9 cellular contexts compared by ENCODE assay signal in the genomic region with DNA sequence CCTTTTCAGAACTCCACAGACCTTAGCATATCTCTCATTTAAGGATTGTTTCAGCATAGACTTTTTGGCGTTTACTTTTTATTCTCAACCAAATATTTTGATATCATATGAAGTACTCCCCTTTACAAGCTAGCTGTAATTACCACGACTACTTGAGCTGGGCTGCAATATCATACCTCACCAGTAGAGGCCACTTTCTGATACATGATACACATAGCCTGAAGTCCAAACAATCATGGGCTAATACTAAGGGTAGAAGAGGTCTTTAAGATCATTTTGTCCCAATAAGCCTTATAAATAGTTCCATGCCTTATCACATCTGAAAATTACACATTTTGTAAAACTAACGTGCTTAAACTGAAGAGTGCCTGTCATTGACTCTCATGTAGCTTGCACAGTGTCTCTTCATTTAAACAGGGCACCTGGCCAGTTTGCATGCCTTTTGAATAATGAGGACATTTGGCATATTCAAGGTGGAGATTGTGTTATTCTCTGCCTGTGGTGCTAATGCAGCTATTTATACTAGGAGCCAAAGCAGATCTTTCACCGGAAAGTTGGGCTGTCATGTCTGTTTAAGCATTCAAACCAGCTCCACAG.
A peak's percentile ranks its signal among the peaks of the same experiment; 100 is the strongest.
DNase-seq lines count a peak whose midpoint lies in the region; ATAC-seq, FAIRE-seq and TF ChIP-seq lines count a peak whose summit lies in the region.
"Had no signal": no experiment of that assay in that cellular context is flagged by ENCODE, and none has a peak within 500 bp of the region (broad histone marks: within the 10 kb centered on the region; RNA-seq: fewer than 3 reads in every experiment).

No MANE protein-coding gene starts in this region.

- H3K36me3 Mint-ChIP-seq in mesothelial cell of epicardium: peaks cover 14% of the 10 kb centered on the region

- no peaks in the 10 kb centered on the region for H3K4me1 Mint-ChIP-seq in mesothelial cell of epicardium

- CTCF ChIA-PET in K562 (lab: Yijun Ruan, JAX; ENCODE audit: low intra/inter-chr PET ratio): interaction anchor here (1.5 kb wide), 1 partner anchor 532 kb away, joined by 7 read pairs; no protein-coding TSS in a partner anchor

- H3K79me2 ChIP-seq in DOHH2 (ENCODE audit: control insufficient read depth, low read length): no peaks in the 10 kb centered on the region
- no peaks in the 10 kb centered on the region for H3K79me2 ChIP-seq in KMS-11 (ENCODE audit: insufficient read depth, low read depth)
- no peaks in the 10 kb centered on the region for H3K79me2 ChIP-seq in K562 (ENCODE audit: control insufficient read depth, insufficient read depth, low read length)

- no peaks in the 10 kb centered on the region for H3K36me3 ChIP-seq in DOHH2 (ENCODE audit: control insufficient read depth, low read length)
- H3K36me3 ChIP-seq in KMS-11 (ENCODE audit: insufficient read depth): no peaks in the 10 kb centered on the region
- H3K36me3 ChIP-seq in K562 (ENCODE audit: control insufficient read depth, insufficient read depth, low read length): no peaks in the 10 kb centered on the region
- H3K36me3 ChIP-seq: tibial nerve had no signal

- BruUV-seq in K562 (replicated peaks; lab: Mats Ljungman, UMichigan): no TSS peak

- POLR2A ChIA-PET in K562 (lab: Yijun Ruan, JAX): no interaction called here

- H3K4me1 ChIP-seq in DOHH2 (ENCODE audit: control insufficient read depth, low read length) (peaks cover 14% of the 10 kb centered on the region), KMS-11 (ENCODE audit: low read depth, poor library complexity, severe bottlenecking) (no peaks in the 10 kb centered on the region), K562 (replicated peaks in 1 of 2; ENCODE audit: control insufficient read depth in 2 of 2, insufficient read depth in 2 of 2, low read length in 2 of 2) (no peaks in the 10 kb centered on the region)

- TF ChIP-seq RAD21 in K562 (CRISPR knock-in tag; conservative IDR thresholded peaks at IDR 0.05 in 1 of 2, IDR thresholded peaks at IDR 0.05 in 1 of 2): peak; percentile 58 to 78

- ATAC-seq in K562 (peak; percentile 69; the same call in 1 of the 3 replicates), GM19328 (IDR thresholded peaks at IDR 0.05; ENCODE audit: unreplicated experiment) (no peak)

- H3K27ac ChIP-seq in DOHH2 (ENCODE audit: low read depth, low read length) (no peak overlapping the region), KMS-11 (no peak overlapping the region), K562 (ENCODE audit: extremely low read depth, low read depth, low read length) (no peak overlapping the region)
- H3K27ac ChIP-seq: tibial nerve had no signal

- H3K9me3 ChIP-seq in DOHH2 (ENCODE audit: control insufficient read depth, insufficient read depth, low read length) (peaks cover 26% of the 10 kb centered on the region), K562 (replicated peaks; ENCODE audit: control insufficient read depth, insufficient read depth, low read depth, low read length) (0 out of 2 replicates have a peak, but pooled peaks cover 3% of the 10 kb centered on the region)

- no peak overlapping the region for H2AFZ ChIP-seq in KMS-11 (ENCODE audit: low read depth)
- H2AFZ ChIP-seq in K562 (ENCODE audit: low read depth, low read length): no peak overlapping the region

- no peaks in the 10 kb centered on the region for H3K9me1 ChIP-seq in K562 (ENCODE audit: control insufficient read depth, insufficient read depth, low read length)

- no peak for TF ChIP-seq POLR2A in K562 (conservative IDR thresholded peaks at IDR 0.05)

- peak; percentile 72 for FAIRE-seq in K562 (lab: Jason Lieb, UNC)

- H3K9ac ChIP-seq in KMS-11: no peak overlapping the region
- no peak overlapping the region for H3K9ac ChIP-seq in K562 (ENCODE audit: insufficient read depth in 1 of 2, low read depth in 2 of 2, low read length in 2 of 2)

- no peak overlapping the region for H3K4me3 ChIP-seq in DOHH2 (ENCODE audit: low read length)
- H3K4me3 ChIP-seq in KMS-11 (IDR thresholded peaks at IDR 0.05; ENCODE audit: insufficient read depth, low read depth, low read length): no peak overlapping the region
- H3K4me3 ChIP-seq in K562: no peak overlapping the region
- H3K4me3 ChIP-seq: tibial nerve had no signal

- no peaks in the 10 kb centered on the region for H3F3A ChIP-seq in DOHH2 (ENCODE audit: control insufficient read depth, insufficient read depth)

- TF ChIP-seq CTCF in DOHH2 (IDR thresholded peaks at IDR 0.05; ENCODE audit: low read depth, low read length, poor library complexity, severe bottlenecking) (peak; percentile 61), KMS-11 (conservative IDR thresholded peaks at IDR 0.05; ENCODE audit: low read depth, low read length) (peak; percentile 65), K562 (IDR thresholded peaks at IDR 0.05 in 2 of 3, conservative IDR thresholded peaks at IDR 0.05 in 1 of 3; ENCODE audit: insufficient read depth in 2 of 3, low read depth in 1 of 3, low read length in 3 of 3) (peak; percentile 58 to 73 (median 72)), mesothelial cell of epicardium (IDR thresholded peaks at IDR 0.05; ENCODE audit: unreplicated experiment) (peak; percentile 46)

- peaks cover 40% of the 10 kb centered on the region for H3K9me3 Mint-ChIP-seq in mesothelial cell of epicardium

- no peaks in the 10 kb centered on the region for H3K27me3 Mint-ChIP-seq in mesothelial cell of epicardium (ENCODE audit: low read depth)

- in situ Hi-C loops in K562 (cut with MboI): no loop called here

- intact Hi-C loops in K562 (cut with micrococcal nuclease): loop anchor here (5.0 kb wide), 1 partner anchor 532 kb away; no protein-coding TSS in a partner anchor

- TF ChIP-seq EP300 in K562 (IDR thresholded peaks at IDR 0.05; ENCODE audit: low read length): no peak

- H3K4me2 ChIP-seq in DOHH2 (ENCODE audit: low read length) (no peak overlapping the region), KMS-11 (no peak overlapping the region), K562 (ENCODE audit: insufficient read depth, low read length) (no peak overlapping the region)

- no peak overlapping the region for H3K27ac Mint-ChIP-seq in mesothelial cell of epicardium

- H3K9me2 ChIP-seq in DOHH2 (replicated peaks; ENCODE audit: control insufficient read depth, low read length): no peaks in the 10 kb centered on the region

- H3K27me3 ChIP-seq in DOHH2 (ENCODE audit: control insufficient read depth, low read length): no peaks in the 10 kb centered on the region
- H3K27me3 ChIP-seq in KMS-11 (ENCODE audit: insufficient read depth, low read depth): no peaks in the 10 kb centered on the region
- no peaks in the 10 kb centered on the region for H3K27me3 ChIP-seq in K562 (ENCODE audit: control insufficient read depth in 2 of 2, insufficient read depth in 2 of 2, low read length in 2 of 2)
- H3K27me3 ChIP-seq: tibial nerve had no signal

- H3K4me3 Mint-ChIP-seq in mesothelial cell of epicardium: no peak overlapping the region

- DNase-seq in K562 (ENCODE audit: extremely low read depth in 1 of 4, low spot score in 3 of 4) (peak; percentile 49 to 63 (median 56)), mesothelial cell of epicardium (ENCODE audit: low spot score in 2 of 2, unreplicated experiment in 2 of 2) (no peak), DMS153 treated with DMSO at 0.1 percent for 48 hours (lab: John Stamatoyannopoulos, UW; ENCODE audit: unreplicated experiment) (no peak), NCI-H226 (no peak), anterior cingulate cortex (lab: John Stamatoyannopoulos, UW) (no peak)

- 3% methylated on average over 4 of the region's 4 CpGs for WGBS in K562 (ENCODE audit: insufficient coverage, low coverage, missing lambda C conversion rate)

- no peaks in the 10 kb centered on the region for H4K20me1 ChIP-seq in DOHH2 (ENCODE audit: control insufficient read depth, insufficient read depth, low read depth, low read length)
- no peaks in the 10 kb centered on the region for H4K20me1 ChIP-seq in KMS-11 (ENCODE audit: insufficient read depth)
- H4K20me1 ChIP-seq in K562 (replicated peaks; ENCODE audit: control insufficient read depth, insufficient read depth, low read length): no peaks in the 10 kb centered on the region

TF ChIP-seq in K562, 482 proteins besides CTCF, POLR2A, EP300 and RAD21:
- TF ChIP-seq, protein P1, sequence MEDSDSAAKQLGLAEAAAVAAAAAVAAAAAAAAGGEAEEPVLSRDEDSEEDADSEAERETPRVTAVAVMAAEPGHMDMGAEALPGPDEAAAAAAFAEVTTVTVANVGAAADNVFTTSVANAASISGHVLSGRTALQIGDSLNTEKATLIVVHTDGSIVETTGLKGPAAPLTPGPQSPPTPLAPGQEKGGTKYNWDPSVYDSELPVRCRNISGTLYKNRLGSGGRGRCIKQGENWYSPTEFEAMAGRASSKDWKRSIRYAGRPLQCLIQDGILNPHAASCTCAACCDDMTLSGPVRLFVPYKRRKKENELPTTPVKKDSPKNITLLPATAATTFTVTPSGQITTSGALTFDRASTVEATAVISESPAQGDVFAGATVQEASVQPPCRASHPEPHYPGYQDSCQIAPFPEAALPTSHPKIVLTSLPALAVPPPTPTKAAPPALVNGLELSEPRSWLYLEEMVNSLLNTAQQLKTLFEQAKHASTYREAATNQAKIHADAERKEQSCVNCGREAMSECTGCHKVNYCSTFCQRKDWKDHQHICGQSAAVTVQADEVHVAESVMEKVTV (CRISPR knock-in tag; IDR thresholded peaks at IDR 0.05): peak; percentile 51
- TF ChIP-seq ZNF764 (CRISPR knock-in tag; IDR thresholded peaks at IDR 0.05; ENCODE audit: low read depth) (peak; percentile 100), CBX5 (IDR thresholded peaks at IDR 0.05; ENCODE audit: borderline replicate concordance, low read depth) (peak; percentile 79), CBX3 (IDR thresholded peaks at IDR 0.05; ENCODE audit: borderline replicate concordance in 1 of 2, low read length in 2 of 2) (peak in 1 of 2 experiments; percentile 93; a peak in 2 of 3 replicates), SMC3 (conservative IDR thresholded peaks at IDR 0.05; ENCODE audit: insufficient read depth, low read depth, low read length) (0 out of 2 replicates have a peak, but pooled peaks have one; percentile 31), POLR2AphosphoS5 (IDR thresholded peaks at IDR 0.05; ENCODE audit: control insufficient read depth, insufficient read depth, low read depth, low read length) (no peak)
- TF ChIP-seq, protein P2, sequence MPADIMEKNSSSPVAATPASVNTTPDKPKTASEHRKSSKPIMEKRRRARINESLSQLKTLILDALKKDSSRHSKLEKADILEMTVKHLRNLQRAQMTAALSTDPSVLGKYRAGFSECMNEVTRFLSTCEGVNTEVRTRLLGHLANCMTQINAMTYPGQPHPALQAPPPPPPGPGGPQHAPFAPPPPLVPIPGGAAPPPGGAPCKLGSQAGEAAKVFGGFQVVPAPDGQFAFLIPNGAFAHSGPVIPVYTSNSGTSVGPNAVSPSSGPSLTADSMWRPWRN (IDR thresholded peaks at IDR 0.05; ENCODE audit: low read depth): no peak
TF ChIP-seq in K562: peak in this region for 5.

Comparison
In these comparisons a context has a peak if more than half of its experiments do, and no peak if none do; other contexts are left out.
1. DNase-seq: peak in K562 (4 of 4); none in mesothelial cell of epicardium (0 of 2), DMS153 treated with DMSO at 0.1 percent for 48 hours (single experiment), NCI-H226 (single experiment) and anterior cingulate cortex (0 of 58).
2. Peak in every context shown above with its lines, with median percentiles within 50 percentile points of each other: CTCF ChIP-seq.